ENCODE assay signal across 10 cellular contexts in the genomic region with DNA sequence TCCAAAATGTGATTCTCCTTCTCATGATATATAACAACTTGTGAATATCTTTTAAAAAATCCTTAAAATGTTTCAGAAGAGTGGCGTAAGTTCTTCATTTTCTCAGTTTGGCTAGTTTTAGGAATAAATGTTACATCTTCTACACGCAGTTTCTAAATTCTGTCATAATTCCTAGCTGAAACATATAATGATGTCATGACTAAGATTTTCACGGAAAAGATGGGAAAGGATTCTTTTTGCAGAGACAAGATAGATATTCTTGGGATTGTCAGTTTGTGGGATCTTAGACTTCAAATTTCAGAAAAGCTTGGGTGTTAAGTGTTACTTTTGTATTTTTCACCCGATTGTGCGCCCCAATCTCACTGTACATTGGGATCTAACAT. TPM values are rescaled to one million over a fixed set of nuclear protein-coding genes. Genes with fewer than 3 reads are reported as not detected.
DNase-seq lines count a peak whose midpoint lies in the region; ATAC-seq, FAIRE-seq and TF ChIP-seq lines count a peak whose summit lies in the region.
"Had no signal": no experiment of that assay in that cellular context is flagged by ENCODE, and none has a peak within 500 bp of the region (broad histone marks: within the 10 kb centered on the region; RNA-seq: fewer than 3 reads in every experiment).

No MANE protein-coding gene starts in this region.

- no peak for TF ChIP-seq CTCF in HCT116 (IDR thresholded peaks at IDR 0.05 in 2 of 3, conservative IDR thresholded peaks at IDR 0.05 in 1 of 3; ENCODE audit: borderline replicate concordance in 1 of 3, insufficient read depth in 1 of 3, low read depth in 2 of 3, low read length in 2 of 3)
- TF ChIP-seq CTCF in WI38 (IDR thresholded peaks at IDR 0.05; ENCODE audit: low read depth, low read length), result no peak
- no peak for TF ChIP-seq CTCF in kidney (IDR thresholded peaks at IDR 0.05; ENCODE audit: borderline replicate concordance, extremely low read depth, insufficient read depth)

- POLR2A ChIA-PET in HCT116 (lab: Charles Lee), result no interaction called here

- intact Hi-C loops in HCT116 (cut with micrococcal nuclease), result no loop called here
- intact Hi-C loops in kidney (cut with DNase I), result no loop called here
- intact Hi-C loops in activated T-helper 2 cell treated with anti-CD3 and anti-CD28 coated beads, Interferon-gamma antibody, Interleukin-2, Interleukin-4, amounts not matched to agents 10 μg/mL and 5 μg/mL and 100 μg/mL, durations not matched to agents 14 hours and 24 hours and 36 hours (cut with micrococcal nuclease), result loop anchor here (10.0 kb wide), 1 partner anchor 391 kb away; a partner anchor contains a TSS

- no peak for TF ChIP-seq RAD21 in HCT116 (IDR thresholded peaks at IDR 0.05; ENCODE audit: low read depth)

- DNase-seq in HCT116 (ENCODE audit: low read depth, low spot score) (no peak), kidney (no peak), 8988T (no peak)
- no peak for DNase-seq in activated T-helper 2 cell treated with anti-CD3 and anti-CD28 coated beads, Interferon-gamma antibody, Interleukin-2, Interleukin-4, amounts not matched to agents 10 μg/mL and 5 μg/mL and 100 μg/mL, durations not matched to agents 14 hours and 24 hours and 36 hours (ENCODE audit: low spot score)
- DNase-seq: activated naive CD4-positive, alpha-beta T cell treated with anti-CD3 and anti-CD28 coated beads, Interleukin-2, amount 50 U/mL, for 16 hours had no signal

- H3K79me2 ChIP-seq in HCT116 (ENCODE audit: insufficient read depth, low read length), result peaks cover 62% of the 10 kb centered on the region

- RAD21 ChIA-PET in HCT116 (lab: Charles Lee; ENCODE audit: low non-redundant PET in 1 of 2, low total read pairs in 2 of 2, uncharacterized antibody in 2 of 2, unreplicated experiment in 2 of 2), result no interaction called here

- H3K36me3 Mint-ChIP-seq in activated T-helper 2 cell treated with anti-CD3 and anti-CD28 coated beads, Interferon-gamma antibody, Interleukin-2, Interleukin-4, amounts not matched to agents 10 μg/mL and 5 μg/mL and 100 μg/mL, durations not matched to agents 14 hours and 24 hours and 36 hours (ENCODE audit: low read depth), result peaks cover 36% of the 10 kb centered on the region

- H3K27ac ChIP-seq in HCT116 (ENCODE audit: low read depth, low read length), result no peak overlapping the region
- H3K27ac ChIP-seq in kidney (ENCODE audit: low read depth in 2 of 2, low read length in 2 of 2), result no peak overlapping the region
- H3K27ac ChIP-seq in subcutaneous abdominal adipose tissue (ENCODE audit: low read depth, low read length), result no peak overlapping the region

- H3K9me3 ChIP-seq in HCT116 (ENCODE audit: control insufficient read depth in 1 of 2, insufficient read depth in 1 of 2, low read depth in 1 of 2, low read length in 2 of 2), result no peaks in the 10 kb centered on the region
- no peaks in the 10 kb centered on the region for H3K9me3 ChIP-seq in kidney (ENCODE audit: control insufficient read depth in 1 of 2, low read length in 2 of 2)
- H3K9me3 ChIP-seq in subcutaneous abdominal adipose tissue (ENCODE audit: control insufficient read depth in 5 of 5, low read length in 5 of 5), result no peaks in the 10 kb centered on the region

- no peak for FAIRE-seq in kidney (lab: Jason Lieb, UNC)

- H4K20me1 ChIP-seq in HCT116 (ENCODE audit: insufficient read depth), result peaks cover 16% of the 10 kb centered on the region; the same call in 1 of the 2 replicates

- no peak for TF ChIP-seq POLR2A in HCT116 (IDR thresholded peaks at IDR 0.05; ENCODE audit: borderline replicate concordance, extremely low read depth, insufficient read depth, insufficient read length)

- H3K4me1 ChIP-seq in HCT116 (ENCODE audit: control insufficient read depth in 1 of 2, insufficient read depth in 2 of 2, low read length in 2 of 2) (peaks cover 7 to 25% of the 10 kb centered on the region in 2 experiments), kidney (ENCODE audit: control insufficient read depth in 1 of 2, insufficient read depth in 1 of 2, low read depth in 1 of 2, low read length in 2 of 2) (peaks cover 8 to 14% of the 10 kb centered on the region in 2 donors), subcutaneous abdominal adipose tissue (ENCODE audit: control insufficient read depth in 5 of 5, insufficient read depth in 5 of 5, low read length in 5 of 5) (peaks cover 5 to 38% (median 31%) of the 10 kb centered on the region in 5 donors)

- H3K4me3 ChIP-seq in HCT116 (replicated peaks in 1 of 2; ENCODE audit: low read depth in 1 of 2, low read length in 2 of 2), result peak overlapping the region; percentile 92 to 97
- H3K4me3 ChIP-seq in WI38 (ENCODE audit: low read depth, low read length), result peak overlapping the region; percentile 86
- H3K4me3 ChIP-seq in kidney (ENCODE audit: low read length in 2 of 2), result peak overlapping the region; percentile 89 to 93
- peak overlapping the region; percentile 84 to 99 (median 94) for H3K4me3 ChIP-seq in subcutaneous abdominal adipose tissue (ENCODE audit: low read depth in 1 of 5, low read length in 5 of 5)

- peak overlapping the region; percentile 86 for H3K4me2 ChIP-seq in HCT116 (ENCODE audit: low read length)

- no peaks in the 10 kb centered on the region for H3K27me3 Mint-ChIP-seq in activated T-helper 2 cell treated with anti-CD3 and anti-CD28 coated beads, Interferon-gamma antibody, Interleukin-2, Interleukin-4, amounts not matched to agents 10 μg/mL and 5 μg/mL and 100 μg/mL, durations not matched to agents 14 hours and 24 hours and 36 hours (ENCODE audit: low read depth)

- peak overlapping the region; percentile 86 for H3K9ac ChIP-seq in HCT116 (ENCODE audit: low read length)
- peak overlapping the region; percentile 59 to 97 for H3K9ac ChIP-seq in kidney (ENCODE audit: low read length in 2 of 2)
- peak overlapping the region; percentile 44 to 99 (median 93) for H3K9ac ChIP-seq in subcutaneous abdominal adipose tissue (ENCODE audit: low read length in 5 of 5)

- H3K27me3 ChIP-seq in HCT116 (ENCODE audit: insufficient read depth, low read length) (no peaks in the 10 kb centered on the region), subcutaneous abdominal adipose tissue (ENCODE audit: control insufficient read depth in 5 of 5, insufficient read depth in 4 of 5, low read length in 5 of 5) (no peaks in the 10 kb centered on the region)

- H2AFZ ChIP-seq in HCT116 (ENCODE audit: low read depth, low read length, poor library complexity, severe bottlenecking), result no peak overlapping the region

- no peak overlapping the region for H3K4me3 Mint-ChIP-seq in activated T-helper 2 cell treated with anti-CD3 and anti-CD28 coated beads, Interferon-gamma antibody, Interleukin-2, Interleukin-4, amounts not matched to agents 10 μg/mL and 5 μg/mL and 100 μg/mL, durations not matched to agents 14 hours and 24 hours and 36 hours (ENCODE audit: low read depth)

- H3K27ac Mint-ChIP-seq in activated T-helper 2 cell treated with anti-CD3 and anti-CD28 coated beads, Interferon-gamma antibody, Interleukin-2, Interleukin-4, amounts not matched to agents 10 μg/mL and 5 μg/mL and 100 μg/mL, durations not matched to agents 14 hours and 24 hours and 36 hours, result no peak overlapping the region
- H3K27ac Mint-ChIP-seq: T-helper 2 cell treated with Interferon-gamma antibody and Interleukin-4, amounts not matched to agents 5 μg/mL and 100 μg/mL, for 36 hours had no signal

- CTCF ChIA-PET in HCT116 (lab: Charles Lee), result no interaction called here

- peaks cover 40% of the 10 kb centered on the region for H3K4me1 Mint-ChIP-seq in activated T-helper 2 cell treated with anti-CD3 and anti-CD28 coated beads, Interferon-gamma antibody, Interleukin-2, Interleukin-4, amounts not matched to agents 10 μg/mL and 5 μg/mL and 100 μg/mL, durations not matched to agents 14 hours and 24 hours and 36 hours (ENCODE audit: low read depth)

- ATAC-seq in HCT116 (no peak), GM18517 (IDR thresholded peaks at IDR 0.05; ENCODE audit: unreplicated experiment) (no peak), GM21360 (IDR thresholded peaks at IDR 0.05; ENCODE audit: unreplicated experiment) (no peak)

- no TSS peak for BruUV-seq in HCT116 (replicated peaks; lab: Mats Ljungman, UMichigan)

- no peaks in the 10 kb centered on the region for H3K9me2 ChIP-seq in HCT116 (ENCODE audit: insufficient read depth)

- H3K36me3 ChIP-seq in HCT116 (ENCODE audit: control insufficient read depth in 1 of 2, insufficient read depth in 2 of 2, low read length in 2 of 2) (peaks cover 1 to 2% of the 10 kb centered on the region in 2 experiments; a peak in 2 of 4 replicates), kidney (ENCODE audit: control insufficient read depth in 1 of 2, insufficient read depth in 2 of 2, low read length in 2 of 2) (no peaks in the 10 kb centered on the region), subcutaneous abdominal adipose tissue (ENCODE audit: control insufficient read depth in 5 of 5, insufficient read depth in 5 of 5, low read length in 5 of 5) (no peaks in the 10 kb centered on the region)

- no peaks in the 10 kb centered on the region for H3K9me3 Mint-ChIP-seq in activated T-helper 2 cell treated with anti-CD3 and anti-CD28 coated beads, Interferon-gamma antibody, Interleukin-2, Interleukin-4, amounts not matched to agents 10 μg/mL and 5 μg/mL and 100 μg/mL, durations not matched to agents 14 hours and 24 hours and 36 hours
- H3K9me3 Mint-ChIP-seq: T-helper 2 cell treated with Interferon-gamma antibody and Interleukin-4, amounts not matched to agents 5 μg/mL and 100 μg/mL, for 36 hours had no signal

RNA-seq across cellular contexts. Expression of a gene that starts 1.7 kb away (rescaled TPM):
- 25.2 TPM for total RNA-seq in HCT116 (2021; ENCODE audit: unreplicated experiment)
- 18.8 and 19.2 TPM in 2 replicates for polyA plus RNA-seq in HCT116 (2012)
- total RNA-seq in kidney, result 21.1 TPM
- 14.9 TPM for polyA plus RNA-seq in kidney (ENCODE audit: insufficient read depth, low read depth, low replicate concordance)
- 174 and 182 TPM in 2 replicates for total RNA-seq in activated T-helper 2 cell treated with anti-CD3 and anti-CD28 coated beads, Interferon-gamma antibody, Interleukin-2, Interleukin-4, amounts not matched to agents 10 μg/mL and 5 μg/mL and 100 μg/mL, durations not matched to agents 14 hours and 24 hours and 36 hours

RNA-seq across cellular contexts. Expression of a gene that starts 55.8 kb away (rescaled TPM):
- total RNA-seq in HCT116 (2021; ENCODE audit: unreplicated experiment), result 38.2 TPM
- polyA plus RNA-seq in HCT116 (2012), result 33.9 and 51.2 TPM in 2 replicates
- 26.9 TPM for total RNA-seq in kidney
- 47.0 TPM for polyA plus RNA-seq in kidney (ENCODE audit: insufficient read depth, low read depth, low replicate concordance)
- total RNA-seq in activated T-helper 2 cell treated with anti-CD3 and anti-CD28 coated beads, Interferon-gamma antibody, Interleukin-2, Interleukin-4, amounts not matched to agents 10 μg/mL and 5 μg/mL and 100 μg/mL, durations not matched to agents 14 hours and 24 hours and 36 hours, result 49.1 and 56.0 TPM in 2 replicates
